ENCODE assay signal across 23 cellular contexts in genomic region chr18:79294235-79294634, GRCh38.
"Had no signal": no experiment of that assay in that cellular context is flagged by ENCODE, and none has a peak within 500 bp of the region (broad histone marks: within the 10 kb centered on the region; RNA-seq: fewer than 3 reads in every experiment).

No MANE protein-coding gene starts in this region.

- DNase-seq: islet precursor cell; left ventricle myocardium inferior; naive thymus-derived CD8-positive, alpha-beta T cell; nucleus accumbens; stimulated activated CD4-positive, alpha-beta T cell treated with anti-CD3 and anti-CD28 coated beads, Interleukin-12 subunit alpha, Interleukin-12 subunit beta, amount 100 ng/mL, for 4 hours; stimulated activated CD4-positive, alpha-beta T cell treated with anti-CD3 and anti-CD28 coated beads, Interleukin-15, amount 100 ng/mL, for 24 hours; stimulated activated CD4-positive, alpha-beta T cell treated with anti-CD3 and anti-CD28 coated beads, Interleukin-2, amount 100 ng/mL, for 24 hours; stimulated activated CD4-positive, alpha-beta T cell treated with anti-CD3 and anti-CD28 coated beads, Interleukin-4, amount 100 ng/mL, for 1 hour; stimulated activated naive B cell treated with anti-CD40 and anti-IgM and Interleukin-4, amounts not matched to agents 10 μg/mL and 1 μg/mL and 100 μg/mL, for 72 hours; stimulated activated naive CD8-positive, alpha-beta T cell treated with anti-CD3 and anti-CD28 coated beads, Interleukin-15, Interleukin-2, amounts not matched to agents 100 U/mL and 50 U/mL, for 24 hours; stomach; testis; thyroid gland; transverse colon; upper lobe of left lung had no signal

- H3K79me2 ChIP-seq: hepatocyte had no signal

- H3K4me3 Mint-ChIP-seq: naive thymus-derived CD8-positive, alpha-beta T cell; nephron; neural crest cell; stimulated activated naive B cell treated with anti-CD40 and anti-IgM and Interleukin-4, amounts not matched to agents 10 μg/mL and 1 μg/mL and 100 μg/mL, for 72 hours had no signal

- H3K9me3 ChIP-seq: left ventricle myocardium inferior, right atrium auricular region, stomach, testis, thyroid gland, transverse colon, upper lobe of left lung had no signal

- H3K27me3 Mint-ChIP-seq: naive thymus-derived CD8-positive, alpha-beta T cell; progenitor cell of endocrine pancreas; stimulated activated naive B cell treated with anti-CD40 and anti-IgM and Interleukin-4, amounts not matched to agents 10 μg/mL and 1 μg/mL and 100 μg/mL, for 72 hours had no signal

- ATAC-seq: naive thymus-derived CD8-positive, alpha-beta T cell; sciatic nerve; stimulated activated naive B cell treated with anti-CD40 and anti-IgM and Interleukin-4, amounts not matched to agents 10 μg/mL and 1 μg/mL and 100 μg/mL, for 72 hours; stimulated activated naive CD8-positive, alpha-beta T cell treated with anti-CD3 and anti-CD28 coated beads, Interleukin-15, Interleukin-2, amounts not matched to agents 100 U/mL and 50 U/mL, for 24 hours had no signal

- H3K27me3 ChIP-seq: hepatocyte, right atrium auricular region, stomach, testis, thyroid gland, transverse colon, upper lobe of left lung had no signal

- H3K4me1 Mint-ChIP-seq: nephron; stimulated activated naive B cell treated with anti-CD40 and anti-IgM and Interleukin-4, amounts not matched to agents 10 μg/mL and 1 μg/mL and 100 μg/mL, for 72 hours had no signal

- H3K27ac Mint-ChIP-seq: naive thymus-derived CD8-positive, alpha-beta T cell; nephron; progenitor cell of endocrine pancreas; stimulated activated naive B cell treated with anti-CD40 and anti-IgM and Interleukin-4, amounts not matched to agents 10 μg/mL and 1 μg/mL and 100 μg/mL, for 72 hours had no signal

- H3K27ac ChIP-seq: hepatocyte, left ventricle myocardium inferior, right atrium auricular region, skin epidermis, stomach, testis, thyroid gland, transverse colon, upper lobe of left lung had no signal

- H3K4me3 ChIP-seq: hepatocyte, left ventricle myocardium inferior, lung, right atrium auricular region, skin epidermis, stomach, testis, thyroid gland, transverse colon, upper lobe of left lung had no signal

- H3K4me1 ChIP-seq: left ventricle myocardium inferior, right atrium auricular region, stomach, testis, thyroid gland, transverse colon, upper lobe of left lung had no signal

- H3K36me3 ChIP-seq: thyroid gland, transverse colon had no signal

- H3K4me2 ChIP-seq: hepatocyte had no signal
